ENCODE assay signal across 8 cellular contexts in genomic region chr4:168632246-168632832, GRCh38.
DNase-seq lines count a peak whose midpoint lies in the region; ATAC-seq and TF ChIP-seq lines count a peak whose summit lies in the region.

No MANE protein-coding gene starts in this region.

- H3K4me2 ChIP-seq in PC-9 (peak overlapping the region; percentile 99), fibroblast of lung (ENCODE audit: extremely low read depth, insufficient read depth, low read length) (peak overlapping the region; percentile 97)

- peak; percentile 42 for DNase-seq in ACHN
- DNase-seq in PC-9, result no peak
- DNase-seq in fibroblast of lung (ENCODE audit: low read depth in 2 of 2), result peak in 1 of 2 donors; percentile 67
- no peak for DNase-seq in neural crest cell (ENCODE audit: low read depth, low spot score)
- DNase-seq in posterior cingulate gyrus, result no peak
- DNase-seq in NCI-H774 (lab: John Stamatoyannopoulos, UW), result no peak

- H3K79me2 ChIP-seq in PC-9 (ENCODE audit: low read depth), result peaks cover 36% of the 10 kb centered on the region
- no peaks in the 10 kb centered on the region for H3K79me2 ChIP-seq in fibroblast of lung (ENCODE audit: control insufficient read depth, insufficient read depth, low read length)

- H3K9ac ChIP-seq in fibroblast of lung (ENCODE audit: insufficient read depth, low read length), result no peak overlapping the region

- ATAC-seq in HG03039 (IDR thresholded peaks at IDR 0.05; ENCODE audit: unreplicated experiment) (no peak), GM21619 (IDR thresholded peaks at IDR 0.05; ENCODE audit: unreplicated experiment) (no peak)

- H3K4me1 Mint-ChIP-seq in neural crest cell, result peaks cover 52% of the 10 kb centered on the region

- H3K4me3 Mint-ChIP-seq in neural crest cell, result peak overlapping the region; percentile 97

- in situ Hi-C loops in ACHN (cut with HindIII; ENCODE audit: low pct_ligation_motif_present, low pct_unique_long_range_greater_than_20kb, low sequenced_read_pairs), result no loop called here

- H3K36me3 Mint-ChIP-seq in neural crest cell (ENCODE audit: low read depth), result no peaks in the 10 kb centered on the region

- H3K27me3 Mint-ChIP-seq in neural crest cell (ENCODE audit: low read depth), result no peaks in the 10 kb centered on the region

- intact Hi-C loops in PC-9 (cut with micrococcal nuclease; ENCODE audit: unreplicated experiment), result loop anchor here (5.0 to 10.0 kb wide), 4 partner anchors 60 to 245 kb away; no protein-coding TSS in a partner anchor
- intact Hi-C loops in posterior cingulate gyrus (cut with DNase I), result no loop called here

- H4K20me1 ChIP-seq in PC-9 (ENCODE audit: insufficient read depth) (no peaks in the 10 kb centered on the region), fibroblast of lung (ENCODE audit: control insufficient read depth, extremely low read depth, insufficient read depth, low read length) (no peaks in the 10 kb centered on the region)

- no peaks in the 10 kb centered on the region for H3K9me2 ChIP-seq in PC-9 (ENCODE audit: insufficient read depth)

- H2AFZ ChIP-seq in PC-9, result peak overlapping the region; percentile 96
- no peak overlapping the region for H2AFZ ChIP-seq in fibroblast of lung (ENCODE audit: low read length)

- H3K27me3 ChIP-seq in PC-9 (ENCODE audit: insufficient read depth, low read depth) (no peaks in the 10 kb centered on the region), fibroblast of lung (ENCODE audit: control insufficient read depth, insufficient read depth, low read length) (no peaks in the 10 kb centered on the region)

- H3K36me3 ChIP-seq in PC-9 (ENCODE audit: low read depth), result no peaks in the 10 kb centered on the region
- H3K36me3 ChIP-seq in fibroblast of lung (ENCODE audit: control insufficient read depth, insufficient read depth, low read length), result no peaks in the 10 kb centered on the region

- no peak for TF ChIP-seq CTCF in PC-9 (conservative IDR thresholded peaks at IDR 0.05)
- TF ChIP-seq CTCF in fibroblast of lung (conservative IDR thresholded peaks at IDR 0.05 in 1 of 2, IDR thresholded peaks at IDR 0.05 in 1 of 2; ENCODE audit: low read depth in 1 of 2, low read length in 2 of 2), result no peak
- no peak for TF ChIP-seq CTCF in neural crest cell (conservative IDR thresholded peaks at IDR 0.05)

- peak overlapping the region; percentile 95 for H3K27ac Mint-ChIP-seq in neural crest cell (ENCODE audit: unreplicated experiment)

- CTCF ChIA-PET in PC-9 (lab: Charles Lee), result interaction anchor here (0.6 kb wide), 1 partner anchor 152 kb away, joined by 5 read pairs; the partner anchor contains the start of gene DDX60L

- H3K9me3 Mint-ChIP-seq in neural crest cell, result no peaks in the 10 kb centered on the region

- H3K9me3 ChIP-seq in PC-9 (ENCODE audit: insufficient read depth, low read depth) (no peaks in the 10 kb centered on the region), fibroblast of lung (ENCODE audit: control insufficient read depth, insufficient read depth, low read depth, low read length) (no peaks in the 10 kb centered on the region)

- POLR2A ChIA-PET in PC-9 (lab: Charles Lee; ENCODE audit: unreplicated experiment), result interaction anchor here (0.5 to 0.7 kb wide), 2 partner anchors 43 to 53 kb away, joined by 4 to 5 read pairs; no protein-coding TSS in a partner anchor

- peak overlapping the region; percentile 75 for H3K27ac ChIP-seq in PC-9
- no peak overlapping the region for H3K27ac ChIP-seq in fibroblast of lung (ENCODE audit: insufficient read depth, low read length)

- H3K4me1 ChIP-seq in PC-9 (replicated peaks; ENCODE audit: insufficient read depth) (peaks cover 66% of the 10 kb centered on the region), fibroblast of lung (ENCODE audit: control insufficient read depth, extremely low read depth, insufficient read depth, low read length) (peaks cover 30% of the 10 kb centered on the region)

- H3K4me3 ChIP-seq in PC-9 (peak overlapping the region; percentile 92), fibroblast of lung (replicated peaks in 1 of 4; ENCODE audit: control extremely low read depth in 1 of 4, insufficient read depth in 1 of 4, low read depth in 3 of 4, low read length in 4 of 4) (peak overlapping the region; percentile 53 to 72 (median 60))

- TSS peak; percentile 45 for BruUV-seq in PC-9 (replicated peaks; lab: Mats Ljungman, UMichigan)

- H3F3A ChIP-seq in PC-9 (ENCODE audit: insufficient read depth, low read depth), result peaks cover 33% of the 10 kb centered on the region
